Comparison of ENCODE assay signal across 19 cellular contexts in genomic region chr4:153023692-153024394, GRCh38.
A peak's percentile ranks its signal among the peaks of the same experiment; 100 is the strongest.
DNase-seq lines count a peak whose midpoint lies in the region; FAIRE-seq and TF ChIP-seq lines count a peak whose summit lies in the region.
"Had no signal": no experiment of that assay in that cellular context is flagged by ENCODE, and none has a peak within 500 bp of the region (broad histone marks: within the 10 kb centered on the region; RNA-seq: fewer than 3 reads in every experiment).

No MANE protein-coding gene starts in this region.

- no peaks in the 10 kb centered on the region for H3K36me3 ChIP-seq in keratinocyte (ENCODE audit: control insufficient read depth in 2 of 2, extremely low read depth in 1 of 2, insufficient read depth in 2 of 2, low read length in 2 of 2)
- H3K36me3 ChIP-seq: cardiac muscle cell, Peyer's patch had no signal

- no peaks in the 10 kb centered on the region for H3K79me2 ChIP-seq in keratinocyte (ENCODE audit: control insufficient read depth, insufficient read depth, low read length)

- POLR2A ChIA-PET in RWPE1 (lab: Yijun Ruan, JAX; ENCODE audit: low non-redundant PET), result no interaction called here
- POLR2A ChIA-PET in activated CD4-positive, alpha-beta memory T cell treated with anti-CD3 and anti-CD28 coated beads for 36 hours (lab: Charles Lee), result no interaction called here

- no peaks in the 10 kb centered on the region for H3K27me3 Mint-ChIP-seq in activated CD4-positive, alpha-beta memory T cell treated with anti-CD3 and anti-CD28 coated beads for 36 hours
- H3K27me3 Mint-ChIP-seq: T-cell had no signal

- no peaks in the 10 kb centered on the region for H3K36me3 Mint-ChIP-seq in activated CD4-positive, alpha-beta memory T cell treated with anti-CD3 and anti-CD28 coated beads for 36 hours

- peak; percentile 11 for DNase-seq in GF-D8 (lab: John Stamatoyannopoulos, UW)
- DNase-seq in NCI-H187 (lab: John Stamatoyannopoulos, UW), result peak; percentile 68 to 88
- DNase-seq in RWPE1 (ENCODE audit: low spot score), result peak; percentile 67
- peak; percentile 61 for DNase-seq in keratinocyte (ENCODE audit: low read depth, low spot score)
- DNase-seq in activated CD4-positive, alpha-beta memory T cell treated with anti-CD3 and anti-CD28 coated beads for 36 hours, result no peak
- no peak for DNase-seq in NCI-H446 (lab: John Stamatoyannopoulos, UW)
- DNase-seq in LoVo (ENCODE audit: low spot score), result no peak
- no peak for DNase-seq in cerebellar cortex (ENCODE audit: low spot score)
- DNase-seq: activated CD4-positive, CD25-positive, alpha-beta regulatory T cell treated with anti-CD3 and anti-CD28 coated beads, Interleukin-2, amount 50 U/mL, for 72 hours; effector memory CD4-positive, alpha-beta T cell; HCEC 1CT; KG1; NCI-H2081; T-cell had no signal

- FAIRE-seq in keratinocyte (lab: Jason Lieb, UNC), result peak; percentile 98
- FAIRE-seq: frontal cortex, islet of Langerhans had no signal

- H3K4me1 ChIP-seq in keratinocyte (ENCODE audit: control insufficient read depth, extremely low read depth, insufficient read depth, low read length), result peaks cover 26% of the 10 kb centered on the region

- peaks cover 8% of the 10 kb centered on the region for H3K9me3 Mint-ChIP-seq in activated CD4-positive, alpha-beta memory T cell treated with anti-CD3 and anti-CD28 coated beads for 36 hours

- no peaks in the 10 kb centered on the region for H3K27me3 ChIP-seq in keratinocyte (ENCODE audit: control insufficient read depth, extremely low read depth, insufficient read depth, low read length)
- H3K27me3 ChIP-seq: cardiac muscle cell, Peyer's patch had no signal

- H3K9ac ChIP-seq in keratinocyte (ENCODE audit: control insufficient read depth, extremely low read depth, insufficient read depth, low read length), result peak overlapping the region; percentile 58

- H2AFZ ChIP-seq in keratinocyte (ENCODE audit: control insufficient read depth, low read length), result peak overlapping the region; percentile 72

- H3K9me3 ChIP-seq in keratinocyte (ENCODE audit: control insufficient read depth, low read depth, low read length), result peaks cover 6% of the 10 kb centered on the region

- H3K27ac Mint-ChIP-seq in activated CD4-positive, alpha-beta memory T cell treated with anti-CD3 and anti-CD28 coated beads for 36 hours, result no peak overlapping the region
- H3K27ac Mint-ChIP-seq: activated naive CD4-positive, alpha-beta T cell treated with anti-CD3 and anti-CD28 coated beads, Interleukin-2, amount 50 U/mL, for 72 hours had no signal

- no peaks in the 10 kb centered on the region for H4K20me1 ChIP-seq in keratinocyte (ENCODE audit: control insufficient read depth, extremely low read depth, insufficient read depth, low read length)

- H3K4me1 Mint-ChIP-seq in activated CD4-positive, alpha-beta memory T cell treated with anti-CD3 and anti-CD28 coated beads for 36 hours (ENCODE audit: low read depth), result no peaks in the 10 kb centered on the region

- peak overlapping the region in 2 of 3 experiments; percentile 9 to 18 for H3K4me3 ChIP-seq in keratinocyte (ENCODE audit: control insufficient read depth in 2 of 3, extremely low read depth in 1 of 3, insufficient read depth in 2 of 3, low read depth in 1 of 3, low read length in 3 of 3)
- H3K4me3 ChIP-seq: cardiac muscle cell, Peyer's patch had no signal

- no peak for TF ChIP-seq CTCF in RWPE1 (conservative IDR thresholded peaks at IDR 0.05; ENCODE audit: low read depth)
- no peak for TF ChIP-seq CTCF in keratinocyte (optimal IDR thresholded peaks at IDR 0.05 in 1 of 3, IDR thresholded peaks at IDR 0.05 in 1 of 3, conservative IDR thresholded peaks at IDR 0.05 in 1 of 3; ENCODE audit: extremely low read depth in 1 of 3, insufficient read depth in 2 of 3, low read length in 3 of 3)

- intact Hi-C loops in activated CD4-positive, alpha-beta memory T cell treated with anti-CD3 and anti-CD28 coated beads for 36 hours (cut with micrococcal nuclease), result no loop called here

- no peaks in the 10 kb centered on the region for H3K9me1 ChIP-seq in keratinocyte (ENCODE audit: control insufficient read depth, extremely low read depth, insufficient read depth, low read length)

- H3K27ac ChIP-seq in RWPE1 (peak overlapping the region; percentile 55), keratinocyte (ENCODE audit: control insufficient read depth, insufficient read depth, low read length) (peak overlapping the region; percentile 64)
- H3K27ac ChIP-seq: cardiac muscle cell, Peyer's patch had no signal

- H3K4me2 ChIP-seq in keratinocyte (ENCODE audit: control insufficient read depth, extremely low read depth, insufficient read depth, low read depth, low read length), result peak overlapping the region; percentile 83

- CTCF ChIA-PET in RWPE1 (lab: Yijun Ruan, JAX), result interaction anchor here (0.5 kb wide), 1 partner anchor 181 kb away, joined by 5 read pairs; no protein-coding TSS in a partner anchor
- CTCF ChIA-PET in activated CD4-positive, alpha-beta memory T cell treated with anti-CD3 and anti-CD28 coated beads for 36 hours (lab: Charles Lee), result no interaction called here

- dilution Hi-C loops in keratinocyte (cut with MboI; ENCODE audit: extremely low pct_ligation_motif_present, low sequenced_read_pairs), result no loop called here

- H3K4me3 Mint-ChIP-seq in activated CD4-positive, alpha-beta memory T cell treated with anti-CD3 and anti-CD28 coated beads for 36 hours, result no peak overlapping the region
- H3K4me3 Mint-ChIP-seq: T-cell had no signal

Comparison
In these comparisons a context has a peak if more than half of its experiments do, and no peak if none do; other contexts are left out.
1. DNase-seq: peak in GF-D8 (single experiment), NCI-H187 (2 of 2), RWPE1 (single experiment) and keratinocyte (single experiment); none in activated CD4-positive, alpha-beta memory T cell treated with anti-CD3 and anti-CD28 coated beads for 36 hours (single experiment), NCI-H446 (0 of 2), LoVo (single experiment) and cerebellar cortex (single experiment).